19 cellular contexts compared by ENCODE assay signal in genomic region chr7:139758388-139758787, GRCh38. TPM values are rescaled to one million over a fixed set of nuclear protein-coding genes. Genes with fewer than 3 reads are reported as not detected.
DNase-seq lines count a peak whose midpoint lies in the region; ATAC-seq and TF ChIP-seq lines count a peak whose summit lies in the region.
"Had no signal": no experiment of that assay in that cellular context is flagged by ENCODE, and none has a peak within 500 bp of the region (broad histone marks: within the 10 kb centered on the region; RNA-seq: fewer than 3 reads in every experiment).

No MANE protein-coding gene starts in this region.

- peak overlapping the region; percentile 2 for H3K27ac ChIP-seq in hepatocyte
- H3K27ac ChIP-seq: tibial artery had no signal

- peaks cover 61% of the 10 kb centered on the region for H3K4me1 Mint-ChIP-seq in activated naive CD8-positive, alpha-beta T cell treated with anti-CD3 and anti-CD28 coated beads, Interleukin-2, amount 50 U/mL, for 24 hours
- peaks cover 39% of the 10 kb centered on the region for H3K4me1 Mint-ChIP-seq in activated naive CD8-positive, alpha-beta T cell treated with anti-CD3 and anti-CD28 coated beads for 36 hours
- peaks cover 97% of the 10 kb centered on the region for H3K4me1 Mint-ChIP-seq in stimulated activated memory B cell treated with anti-CD40 and anti-IgM and Interleukin-4, amounts not matched to agents 10 μg/mL and 1 μg/mL and 100 μg/mL, for 72 hours

- peak overlapping the region; percentile 2 for H3K4me2 ChIP-seq in hepatocyte

- H3K4me1 ChIP-seq in hepatocyte (ENCODE audit: insufficient read depth) = peaks cover 14% of the 10 kb centered on the region

- no peak for TF ChIP-seq CTCF in hepatocyte (IDR thresholded peaks at IDR 0.05; ENCODE audit: poor library complexity)

- H2AFZ ChIP-seq in hepatocyte = no peak overlapping the region

- no peaks in the 10 kb centered on the region for H3K9me3 Mint-ChIP-seq in activated naive CD8-positive, alpha-beta T cell treated with anti-CD3 and anti-CD28 coated beads, Interleukin-2, amount 50 U/mL, for 24 hours
- H3K9me3 Mint-ChIP-seq in activated naive CD8-positive, alpha-beta T cell treated with anti-CD3 and anti-CD28 coated beads for 36 hours = no peaks in the 10 kb centered on the region
- no peaks in the 10 kb centered on the region for H3K9me3 Mint-ChIP-seq in stimulated activated memory B cell treated with anti-CD40 and anti-IgM and Interleukin-4, amounts not matched to agents 10 μg/mL and 1 μg/mL and 100 μg/mL, for 72 hours
- H3K9me3 Mint-ChIP-seq: central memory CD8-positive, alpha-beta T cell had no signal

- H3K79me2 ChIP-seq in hepatocyte = peaks cover 100% of the 10 kb centered on the region

- H3K9me2 ChIP-seq in hepatocyte (replicated peaks; ENCODE audit: insufficient read depth) = no peaks in the 10 kb centered on the region

- H3K36me3 Mint-ChIP-seq in activated naive CD8-positive, alpha-beta T cell treated with anti-CD3 and anti-CD28 coated beads, Interleukin-2, amount 50 U/mL, for 24 hours (ENCODE audit: low read depth) = peaks cover 4% of the 10 kb centered on the region
- H3K36me3 Mint-ChIP-seq in activated naive CD8-positive, alpha-beta T cell treated with anti-CD3 and anti-CD28 coated beads for 36 hours = peaks cover 17% of the 10 kb centered on the region
- peaks cover 46% of the 10 kb centered on the region for H3K36me3 Mint-ChIP-seq in stimulated activated memory B cell treated with anti-CD40 and anti-IgM and Interleukin-4, amounts not matched to agents 10 μg/mL and 1 μg/mL and 100 μg/mL, for 72 hours

- 94% methylated on average over 8 of the region's 8 CpGs for WGBS in hepatocyte (ENCODE audit: low lambda C conversion rate, missing lambda C conversion rate)

- H3K36me3 ChIP-seq in hepatocyte (replicated peaks; ENCODE audit: insufficient read depth, low read depth) = no peaks in the 10 kb centered on the region

- H3K27me3 Mint-ChIP-seq in activated naive CD8-positive, alpha-beta T cell treated with anti-CD3 and anti-CD28 coated beads, Interleukin-2, amount 50 U/mL, for 24 hours = no peaks in the 10 kb centered on the region
- H3K27me3 Mint-ChIP-seq in activated naive CD8-positive, alpha-beta T cell treated with anti-CD3 and anti-CD28 coated beads for 36 hours = no peaks in the 10 kb centered on the region
- no peaks in the 10 kb centered on the region for H3K27me3 Mint-ChIP-seq in stimulated activated memory B cell treated with anti-CD40 and anti-IgM and Interleukin-4, amounts not matched to agents 10 μg/mL and 1 μg/mL and 100 μg/mL, for 72 hours
- H3K27me3 Mint-ChIP-seq: central memory CD8-positive, alpha-beta T cell had no signal

- no peak overlapping the region for H3K4me3 Mint-ChIP-seq in activated naive CD8-positive, alpha-beta T cell treated with anti-CD3 and anti-CD28 coated beads, Interleukin-2, amount 50 U/mL, for 24 hours
- no peak overlapping the region for H3K4me3 Mint-ChIP-seq in activated naive CD8-positive, alpha-beta T cell treated with anti-CD3 and anti-CD28 coated beads for 36 hours
- no peak overlapping the region for H3K4me3 Mint-ChIP-seq in stimulated activated memory B cell treated with anti-CD40 and anti-IgM and Interleukin-4, amounts not matched to agents 10 μg/mL and 1 μg/mL and 100 μg/mL, for 72 hours
- H3K4me3 Mint-ChIP-seq: central memory CD8-positive, alpha-beta T cell had no signal

- no peaks in the 10 kb centered on the region for H3K9me3 ChIP-seq in hepatocyte (ENCODE audit: low read depth)
- H3K9me3 ChIP-seq: tibial artery had no signal

- no peak overlapping the region for H3K4me3 ChIP-seq in hepatocyte
- H3K4me3 ChIP-seq: tibial artery had no signal

- H4K20me1 ChIP-seq in hepatocyte (ENCODE audit: insufficient read depth, poor library complexity, severe bottlenecking) = peaks cover 70% of the 10 kb centered on the region

- no peak for ATAC-seq in activated naive CD8-positive, alpha-beta T cell treated with anti-CD3 and anti-CD28 coated beads, Interleukin-2, amount 50 U/mL, for 24 hours
- ATAC-seq in stimulated activated memory B cell treated with anti-CD40 and anti-IgM and Interleukin-4, amounts not matched to agents 10 μg/mL and 1 μg/mL and 100 μg/mL, for 72 hours = no peak
- ATAC-seq: stimulated activated naive CD8-positive, alpha-beta T cell treated with anti-CD3 and anti-CD28 coated beads, Interleukin-15, Interleukin-2, amounts not matched to agents 100 U/mL and 50 U/mL, for 24 hours had no signal

- peak overlapping the region; percentile 51 for H3K27ac Mint-ChIP-seq in activated naive CD8-positive, alpha-beta T cell treated with anti-CD3 and anti-CD28 coated beads, Interleukin-2, amount 50 U/mL, for 24 hours
- H3K27ac Mint-ChIP-seq in activated naive CD8-positive, alpha-beta T cell treated with anti-CD3 and anti-CD28 coated beads for 36 hours = no peak overlapping the region
- peak overlapping the region; percentile 30 for H3K27ac Mint-ChIP-seq in stimulated activated memory B cell treated with anti-CD40 and anti-IgM and Interleukin-4, amounts not matched to agents 10 μg/mL and 1 μg/mL and 100 μg/mL, for 72 hours

- H3K27me3 ChIP-seq in hepatocyte = no peaks in the 10 kb centered on the region
- H3K27me3 ChIP-seq: tibial artery had no signal

- no peak for DNase-seq in activated naive CD8-positive, alpha-beta T cell treated with anti-CD3 and anti-CD28 coated beads, Interleukin-2, amount 50 U/mL, for 24 hours
- DNase-seq in activated naive CD8-positive, alpha-beta T cell treated with anti-CD3 and anti-CD28 coated beads for 36 hours = no peak
- peak; percentile 65 for DNase-seq in NCI-H2107 treated with DMSO at 0.1 percent for 48 hours (lab: John Stamatoyannopoulos, UW; ENCODE audit: unreplicated experiment)
- no peak for DNase-seq in hepatocyte (ENCODE audit: low spot score)
- DNase-seq in ACHN = no peak
- DNase-seq in SHP77 treated with DMSO at 0.1 percent for 48 hours (lab: John Stamatoyannopoulos, UW) = no peak
- DNase-seq in SK-N-DZ (ENCODE audit: low spot score) = no peak
- DNase-seq: activated CD4-positive, alpha-beta T cell treated with anti-CD3 and anti-CD28 coated beads for 48 hours; activated naive CD4-positive, alpha-beta T cell; anterior cingulate cortex; effector CD8-positive, alpha-beta T cell; NCI-H2227 treated with DMSO at 0.1 percent for 48 hours; nucleus accumbens; stimulated activated CD4-positive, alpha-beta T cell treated with anti-CD3 and anti-CD28 coated beads, Interleukin-1b, Interleukin-23, amount 100 ng/mL, for 48 hours; stimulated activated naive CD8-positive, alpha-beta T cell treated with anti-CD3 and anti-CD28 coated beads, Interleukin-15, Interleukin-2, amounts not matched to agents 100 U/mL and 50 U/mL, for 24 hours; SW 1271; tibial artery had no signal

- in situ Hi-C loops in ACHN (cut with HindIII; ENCODE audit: low pct_ligation_motif_present, low pct_unique_long_range_greater_than_20kb, low sequenced_read_pairs) = no loop called here

RNA-seq across cellular contexts. Expression of gene HIPK2, which starts 19.4 kb away (rescaled TPM):
- 10 to 100 TPM; 15.4 to 16.1 TPM for total RNA-seq in activated naive CD8-positive, alpha-beta T cell treated with anti-CD3 and anti-CD28 coated beads for 36 hours
- total RNA-seq in hepatocyte = 18.5 and 22.9 TPM in 2 replicates
- polyA plus RNA-seq in hepatocyte = 12.2 and 18.2 TPM in 2 replicates
- polyA plus RNA-seq in SK-N-DZ (2014; cell fraction: cytosol; rRNA removed) = 6.5 and 7.1 TPM in 2 replicates
- polyA plus RNA-seq in SK-N-DZ (2014; cell fraction: nucleus; rRNA removed) = 3.4 and 6.1 TPM in 2 replicates
